Comparison of ENCODE assay signal across 10 cellular contexts in the genomic region with DNA sequence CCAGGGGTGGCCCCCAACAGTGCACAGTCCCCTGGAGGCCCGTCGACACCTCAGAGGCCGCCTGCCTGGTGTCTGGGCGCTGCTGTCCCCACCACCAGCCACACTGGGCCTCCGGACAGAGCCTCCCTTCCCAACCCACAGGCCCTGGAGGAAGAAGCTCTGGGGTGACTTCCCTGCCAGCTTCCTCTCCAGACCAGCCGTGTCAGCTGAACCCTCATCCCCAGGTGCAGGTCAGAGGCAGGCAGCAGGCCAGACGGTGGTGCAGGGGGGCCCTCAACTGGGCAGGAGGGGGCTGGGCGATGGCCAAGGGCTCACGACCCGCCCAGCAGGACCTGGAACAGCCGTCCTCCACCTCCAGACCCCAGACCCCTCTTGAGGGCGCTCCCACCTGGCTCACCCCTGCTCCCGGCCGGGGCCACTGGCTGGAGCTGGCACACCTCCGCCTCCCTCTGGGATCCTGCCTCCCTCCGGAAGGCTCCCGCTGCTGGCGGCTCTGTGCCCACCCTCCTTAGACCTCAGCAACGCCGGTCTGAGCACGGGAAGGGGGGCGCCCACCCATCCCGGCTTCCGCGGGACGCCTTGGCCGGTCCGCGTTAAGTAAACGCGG. TPM values are rescaled to one million over a fixed set of nuclear protein-coding genes. Genes with fewer than 3 reads are reported as not detected.
DNase-seq lines count a peak whose midpoint lies in the region; ATAC-seq, FAIRE-seq and TF ChIP-seq lines count a peak whose summit lies in the region.
"Had no signal": no experiment of that assay in that cellular context is flagged by ENCODE, and none has a peak within 500 bp of the region (broad histone marks: within the 10 kb centered on the region; RNA-seq: fewer than 3 reads in every experiment).

No MANE protein-coding gene starts in this region.

- H3K9me3 ChIP-seq in right atrium auricular region = no peaks in the 10 kb centered on the region
- H3K9me3 ChIP-seq in HepG2 (ENCODE audit: low read length) = no peaks in the 10 kb centered on the region
- H3K9me3 ChIP-seq: ascending aorta had no signal

- in situ Hi-C loops in HepG2 (cut with HindIII; ENCODE audit: extremely low pct_ligation_motif_present, low pct_unique_long_range_greater_than_20kb) = no loop called here

- ATAC-seq in Right ventricle myocardium superior (ENCODE audit: poor library complexity) (no peak), HepG2 (peak; percentile 10; the same call in 2 of the 3 replicates), GM19324 (IDR thresholded peaks at IDR 0.05; ENCODE audit: low FRiP score, unreplicated experiment) (no peak)
- no peak for ATAC-seq in activated T-helper 17 cell treated with anti-CD3 and anti-CD28 coated beads, Interleukin-2, amount 50 U/mL, for 72 hours (replicated peaks)

- WGBS in HepG2 (ENCODE audit: low lambda C conversion rate) = no CpG with 5 or more reads among the region's 31 CpGs

- no peaks in the 10 kb centered on the region for H4K20me1 ChIP-seq in HepG2 (ENCODE audit: insufficient read depth, low read length)

- H3K4me3 Mint-ChIP-seq in activated T-helper 17 cell treated with anti-CD3 and anti-CD28 coated beads, Interleukin-2, amount 50 U/mL, for 72 hours = peak overlapping the region; percentile 95

- no peak overlapping the region for H3K9ac ChIP-seq in HepG2 (ENCODE audit: insufficient read depth, low read depth, low read length)

- H3K27me3 ChIP-seq in right atrium auricular region (peaks cover 6 to 8% of the 10 kb centered on the region in 2 donors), HepG2 (ENCODE audit: control insufficient read depth in 1 of 2, insufficient read depth in 2 of 2, low read length in 2 of 2) (peaks cover 18 to 71% of the 10 kb centered on the region in 2 experiments; a peak in 4 of 5 replicates)

- DNase-seq in Right ventricle myocardium superior = peak; percentile 42
- DNase-seq in right atrium auricular region (ENCODE audit: low spot score) = no peak
- DNase-seq in HepG2 (ENCODE audit: low spot score) = no peak
- DNase-seq in NCI-H1436 (lab: John Stamatoyannopoulos, UW) = no peak
- DNase-seq in GM12892 (ENCODE audit: insufficient read length) = no peak
- no peak for DNase-seq in NCI-H1930 (lab: John Stamatoyannopoulos, UW)

- no peak for TF ChIP-seq RAD21 in HepG2 (CRISPR knock-in tag; IDR thresholded peaks at IDR 0.05)

- no peak overlapping the region for H3K27ac ChIP-seq in right atrium auricular region
- H3K27ac ChIP-seq in HepG2 (ENCODE audit: extremely low read length, insufficient read depth, low read length) = no peak overlapping the region
- H3K27ac ChIP-seq: ascending aorta had no signal

- H3K4me3 ChIP-seq in right atrium auricular region (peak overlapping the region in 1 of 2 donors; percentile 37), HepG2 (replicated peaks in 1 of 3; ENCODE audit: insufficient read depth in 1 of 3, low read depth in 2 of 3, low read length in 3 of 3) (no peak overlapping the region)

- POLR2A ChIA-PET in HepG2 (lab: Yijun Ruan, JAX) = no interaction called here

- H2AFZ ChIP-seq in HepG2 (ENCODE audit: low read length) = no peak overlapping the region

- no peak overlapping the region for H3K4me2 ChIP-seq in HepG2 (ENCODE audit: low read depth, low read length)

- H3K4me1 Mint-ChIP-seq in activated T-helper 17 cell treated with anti-CD3 and anti-CD28 coated beads, Interleukin-2, amount 50 U/mL, for 72 hours = peaks cover 6% of the 10 kb centered on the region

- no peak for TF ChIP-seq POLR2A in HepG2 (IDR thresholded peaks at IDR 0.05; ENCODE audit: insufficient read depth in 1 of 2, low read depth in 2 of 2, low read length in 2 of 2)
- TF ChIP-seq POLR2A in GM12892 (IDR thresholded peaks at IDR 0.05; ENCODE audit: low read depth, low read length) = no peak

- FAIRE-seq in HepG2 (lab: Jason Lieb, UNC) (no peak), GM12892 (lab: Jason Lieb, UNC) (no peak)

- TF ChIP-seq EP300 in HepG2 (IDR thresholded peaks at IDR 0.05; ENCODE audit: low read depth in 2 of 2, low read length in 2 of 2) = no peak
- TF ChIP-seq EP300 in HepG2 (CRISPR knock-in tag; IDR thresholded peaks at IDR 0.05; ENCODE audit: borderline replicate concordance) = no peak

- H3K27ac Mint-ChIP-seq in activated T-helper 17 cell treated with anti-CD3 and anti-CD28 coated beads, Interleukin-2, amount 50 U/mL, for 72 hours = peak overlapping the region; percentile 96

- BruUV-seq in HepG2 (replicated peaks; lab: Mats Ljungman, UMichigan) = no TSS peak

- intact Hi-C loops in Right ventricle myocardium superior (cut with DNase I) = no loop called here
- intact Hi-C loops in HepG2 (cut with micrococcal nuclease; ENCODE audit: unreplicated experiment) = no loop called here

- CTCF ChIA-PET in HepG2 (lab: Yijun Ruan, JAX; ENCODE audit: low intra/inter-chr PET ratio, low total read pairs) = no interaction called here

- no peaks in the 10 kb centered on the region for H3K9me3 Mint-ChIP-seq in activated T-helper 17 cell treated with anti-CD3 and anti-CD28 coated beads, Interleukin-2, amount 50 U/mL, for 72 hours

- no peaks in the 10 kb centered on the region for H3K79me2 ChIP-seq in HepG2 (ENCODE audit: insufficient read depth, low read length)

- peaks cover 0 to 32% of the 10 kb centered on the region in 2 donors for H3K4me1 ChIP-seq in right atrium auricular region
- 0 out of 2 replicates have a peak, but pooled peaks cover under 1% of the 10 kb centered on the region for H3K4me1 ChIP-seq in HepG2 (ENCODE audit: insufficient read depth, low read length)

- TF ChIP-seq CTCF in right atrium auricular region (IDR thresholded peaks at IDR 0.05) = no peak
- TF ChIP-seq CTCF in HepG2 (CRISPR knock-in tag; IDR thresholded peaks at IDR 0.05) = peak; percentile 49

- peaks cover 79% of the 10 kb centered on the region for H3K36me3 Mint-ChIP-seq in activated T-helper 17 cell treated with anti-CD3 and anti-CD28 coated beads, Interleukin-2, amount 50 U/mL, for 72 hours (ENCODE audit: low read depth)

- H3K36me3 ChIP-seq in right atrium auricular region (no peaks in the 10 kb centered on the region), HepG2 (replicated peaks in 1 of 2; ENCODE audit: control insufficient read depth in 1 of 2, insufficient read depth in 2 of 2, low read length in 2 of 2) (no peaks in the 10 kb centered on the region)
- H3K36me3 ChIP-seq: ascending aorta had no signal

- no peaks in the 10 kb centered on the region for H3K27me3 Mint-ChIP-seq in activated T-helper 17 cell treated with anti-CD3 and anti-CD28 coated beads, Interleukin-2, amount 50 U/mL, for 72 hours

RNA-seq across cellular contexts. Expression of a gene that starts 0.5 kb away (rescaled TPM):
- 0.32 TPM for total RNA-seq in Right ventricle myocardium superior
- total RNA-seq in right atrium auricular region = under 1 TPM in 1 of 2 donors, not detected in 1; 0.55 TPM
- 100 to 1,000 TPM; 105 to 796 TPM for total RNA-seq in activated T-helper 17 cell treated with anti-CD3 and anti-CD28 coated beads, Interleukin-2, amount 50 U/mL, for 72 hours
- total RNA-seq in HepG2 (2016; rRNA removed; fragmentation: Illumina TruSeq; extraction: Trizol) = not detected in 2 replicates
- not detected in 2 replicates for total RNA-seq in HepG2 (2016; cell fraction: cytosol; rRNA removed; fragmentation: Illumina TruSeq; extraction: Trizol; ENCODE audit: low read depth)
- total RNA-seq in HepG2 (2016; cell fraction: insoluble cytoplasmic fraction; rRNA removed; fragmentation: Illumina TruSeq; extraction: Trizol) = not detected in 2 replicates
- total RNA-seq in HepG2 (2016; cell fraction: membrane; rRNA removed; fragmentation: Illumina TruSeq; extraction: Trizol) = not detected in 2 replicates
- not detected in 2 replicates for total RNA-seq in HepG2 (2016; cell fraction: nucleus; rRNA removed; fragmentation: Illumina TruSeq; extraction: Trizol)
- polyA plus RNA-seq in HepG2 (2011; rRNA removed) = not detected in 2 replicates
- polyA plus RNA-seq in HepG2 (2011; cell fraction: cytosol; rRNA removed) = not detected in 2 replicates
- 0.19 TPM in 1 of 2 replicates, not detected in the other for polyA plus RNA-seq in HepG2 (2011; cell fraction: nucleus; rRNA removed)
- polyA plus RNA-seq in HepG2 (2012) = not detected in 2 replicates
- polyA plus RNA-seq in HepG2 (2016; cell fraction: cytosol; fragmentation: Illumina TruSeq; extraction: Trizol; ENCODE audit: low read depth) = not detected in 2 replicates
- polyA plus RNA-seq in HepG2 (2016; cell fraction: insoluble cytoplasmic fraction; fragmentation: Illumina TruSeq; extraction: Trizol; ENCODE audit: low read depth) = not detected in 2 replicates
- not detected in 2 replicates for polyA plus RNA-seq in HepG2 (2016; cell fraction: membrane; fragmentation: Illumina TruSeq; extraction: Trizol; ENCODE audit: low read depth)
- polyA plus RNA-seq in HepG2 (2016; cell fraction: nucleus; fragmentation: Illumina TruSeq; extraction: Trizol; ENCODE audit: insufficient read depth, low read depth) = not detected in 2 replicates
- polyA minus RNA-seq in HepG2 (2011; rRNA and poly(A)+ RNA removed; ENCODE audit: low replicate concordance) = not detected in 2 replicates
- not detected in 2 replicates for polyA minus RNA-seq in HepG2 (2011; cell fraction: cytosol; rRNA and poly(A)+ RNA removed)
- not detected in 2 replicates for polyA minus RNA-seq in HepG2 (2011; cell fraction: nucleus; rRNA and poly(A)+ RNA removed)
- 3.6 TPM for polyA plus RNA-seq in GM12892 (2012; ENCODE audit: missing spikeins)
- total RNA-seq: ascending aorta, HT1080 had no signal

RNA-seq across cellular contexts. Expression of a gene that starts 8.1 kb away (rescaled TPM):
- total RNA-seq in Right ventricle myocardium superior = 2.1 TPM
- total RNA-seq in right atrium auricular region = under 1 TPM; 0.59 to 0.79 TPM
- 1,000 to 10,000 TPM in 1 of 2 donors, 100 to 1,000 TPM in 1; 384 to 1,007 TPM for total RNA-seq in activated T-helper 17 cell treated with anti-CD3 and anti-CD28 coated beads, Interleukin-2, amount 50 U/mL, for 72 hours
- not detected in 2 replicates for total RNA-seq in HepG2 (2016; rRNA removed; fragmentation: Illumina TruSeq; extraction: Trizol)
- not detected in 2 replicates for total RNA-seq in HepG2 (2016; cell fraction: cytosol; rRNA removed; fragmentation: Illumina TruSeq; extraction: Trizol; ENCODE audit: low read depth)
- not detected in 2 replicates for total RNA-seq in HepG2 (2016; cell fraction: insoluble cytoplasmic fraction; rRNA removed; fragmentation: Illumina TruSeq; extraction: Trizol)
- total RNA-seq in HepG2 (2016; cell fraction: membrane; rRNA removed; fragmentation: Illumina TruSeq; extraction: Trizol) = not detected in 2 replicates
- not detected in 2 replicates for total RNA-seq in HepG2 (2016; cell fraction: nucleus; rRNA removed; fragmentation: Illumina TruSeq; extraction: Trizol)
- 0.21 TPM in 1 of 2 replicates, not detected in the other for polyA plus RNA-seq in HepG2 (2011; rRNA removed)
- 0.03 TPM in 1 of 2 replicates, not detected in the other for polyA plus RNA-seq in HepG2 (2011; cell fraction: cytosol; rRNA removed)
- polyA plus RNA-seq in HepG2 (2011; cell fraction: nucleus; rRNA removed) = 0.18 and 0.28 TPM in 2 replicates
- not detected in 2 replicates for polyA plus RNA-seq in HepG2 (2012)
- not detected in 2 replicates for polyA plus RNA-seq in HepG2 (2016; cell fraction: cytosol; fragmentation: Illumina TruSeq; extraction: Trizol; ENCODE audit: low read depth)
- polyA plus RNA-seq in HepG2 (2016; cell fraction: insoluble cytoplasmic fraction; fragmentation: Illumina TruSeq; extraction: Trizol; ENCODE audit: low read depth) = not detected in 2 replicates
- polyA plus RNA-seq in HepG2 (2016; cell fraction: membrane; fragmentation: Illumina TruSeq; extraction: Trizol; ENCODE audit: low read depth) = not detected in 2 replicates
- polyA plus RNA-seq in HepG2 (2016; cell fraction: nucleus; fragmentation: Illumina TruSeq; extraction: Trizol; ENCODE audit: insufficient read depth, low read depth) = not detected in 2 replicates
- not detected in 2 replicates for polyA minus RNA-seq in HepG2 (2011; rRNA and poly(A)+ RNA removed; ENCODE audit: low replicate concordance)
- polyA minus RNA-seq in HepG2 (2011; cell fraction: cytosol; rRNA and poly(A)+ RNA removed) = not detected in 2 replicates
- not detected in 2 replicates for polyA minus RNA-seq in HepG2 (2011; cell fraction: nucleus; rRNA and poly(A)+ RNA removed)
- polyA plus RNA-seq in GM12892 (2012; ENCODE audit: missing spikeins) = 2.9 TPM

RNA-seq across cellular contexts. Expression of a gene that starts 25.9 kb away (rescaled TPM):
- total RNA-seq in Right ventricle myocardium superior = 110 TPM
- 100 to 1,000 TPM; 120 to 128 TPM for total RNA-seq in right atrium auricular region
- total RNA-seq in activated T-helper 17 cell treated with anti-CD3 and anti-CD28 coated beads, Interleukin-2, amount 50 U/mL, for 72 hours = 100 to 1,000 TPM; 169 to 773 TPM
- 45.3 and 107 TPM in 2 replicates for total RNA-seq in HepG2 (2016; rRNA removed; fragmentation: Illumina TruSeq; extraction: Trizol)
- total RNA-seq in HepG2 (2016; cell fraction: cytosol; rRNA removed; fragmentation: Illumina TruSeq; extraction: Trizol; ENCODE audit: low read depth) = 39.1 and 57.0 TPM in 2 replicates
- 40.3 and 115 TPM in 2 replicates for total RNA-seq in HepG2 (2016; cell fraction: insoluble cytoplasmic fraction; rRNA removed; fragmentation: Illumina TruSeq; extraction: Trizol)
- 58.4 and 92.5 TPM in 2 replicates for total RNA-seq in HepG2 (2016; cell fraction: membrane; rRNA removed; fragmentation: Illumina TruSeq; extraction: Trizol)
- total RNA-seq in HepG2 (2016; cell fraction: nucleus; rRNA removed; fragmentation: Illumina TruSeq; extraction: Trizol) = 75.1 and 80.9 TPM in 2 replicates
- polyA plus RNA-seq in HepG2 (2011; rRNA removed) = 80.8 and 99.6 TPM in 2 replicates
- polyA plus RNA-seq in HepG2 (2011; cell fraction: cytosol; rRNA removed) = 96.4 and 116 TPM in 2 replicates
- 152 and 158 TPM in 2 replicates for polyA plus RNA-seq in HepG2 (2011; cell fraction: nucleus; rRNA removed)
- polyA plus RNA-seq in HepG2 (2012) = 87.3 and 109 TPM in 2 replicates
- 40.0 and 62.7 TPM in 2 replicates for polyA plus RNA-seq in HepG2 (2016; cell fraction: cytosol; fragmentation: Illumina TruSeq; extraction: Trizol; ENCODE audit: low read depth)
- polyA plus RNA-seq in HepG2 (2016; cell fraction: insoluble cytoplasmic fraction; fragmentation: Illumina TruSeq; extraction: Trizol; ENCODE audit: low read depth) = 61.8 and 64.5 TPM in 2 replicates
- 59.1 and 86.8 TPM in 2 replicates for polyA plus RNA-seq in HepG2 (2016; cell fraction: membrane; fragmentation: Illumina TruSeq; extraction: Trizol; ENCODE audit: low read depth)
- polyA plus RNA-seq in HepG2 (2016; cell fraction: nucleus; fragmentation: Illumina TruSeq; extraction: Trizol; ENCODE audit: insufficient read depth, low read depth) = 181 and 198 TPM in 2 replicates
- 30.8 and 94.7 TPM in 2 replicates for polyA minus RNA-seq in HepG2 (2011; rRNA and poly(A)+ RNA removed; ENCODE audit: low replicate concordance)
- polyA minus RNA-seq in HepG2 (2011; cell fraction: cytosol; rRNA and poly(A)+ RNA removed) = 43.9 and 48.3 TPM in 2 replicates
- polyA minus RNA-seq in HepG2 (2011; cell fraction: nucleus; rRNA and poly(A)+ RNA removed) = 48.9 and 53.8 TPM in 2 replicates
- 32.3 TPM for polyA plus RNA-seq in GM12892 (2012; ENCODE audit: missing spikeins)

RNA-seq across cellular contexts. Expression of a gene that starts 26.2 kb away (rescaled TPM):
- total RNA-seq in Right ventricle myocardium superior = 8.6 TPM
- 10 to 100 TPM; 16.1 to 19.7 TPM for total RNA-seq in right atrium auricular region
- total RNA-seq in activated T-helper 17 cell treated with anti-CD3 and anti-CD28 coated beads, Interleukin-2, amount 50 U/mL, for 72 hours = 10 to 100 TPM; 10.9 to 16.7 TPM
- 9.2 and 14.2 TPM in 2 replicates for total RNA-seq in HepG2 (2016; rRNA removed; fragmentation: Illumina TruSeq; extraction: Trizol)
- total RNA-seq in HepG2 (2016; cell fraction: cytosol; rRNA removed; fragmentation: Illumina TruSeq; extraction: Trizol; ENCODE audit: low read depth) = 6.4 and 7.6 TPM in 2 replicates
- total RNA-seq in HepG2 (2016; cell fraction: insoluble cytoplasmic fraction; rRNA removed; fragmentation: Illumina TruSeq; extraction: Trizol) = 8.3 and 13.0 TPM in 2 replicates
- total RNA-seq in HepG2 (2016; cell fraction: membrane; rRNA removed; fragmentation: Illumina TruSeq; extraction: Trizol) = 13.3 and 15.5 TPM in 2 replicates
- 9.0 and 10.2 TPM in 2 replicates for total RNA-seq in HepG2 (2016; cell fraction: nucleus; rRNA removed; fragmentation: Illumina TruSeq; extraction: Trizol)
- 3.9 and 5.8 TPM in 2 replicates for polyA plus RNA-seq in HepG2 (2011; rRNA removed)
- 6.9 and 8.0 TPM in 2 replicates for polyA plus RNA-seq in HepG2 (2011; cell fraction: cytosol; rRNA removed)
- polyA plus RNA-seq in HepG2 (2011; cell fraction: nucleus; rRNA removed) = 5.4 and 5.5 TPM in 2 replicates
- polyA plus RNA-seq in HepG2 (2012) = 8.3 and 10.4 TPM in 2 replicates
- polyA plus RNA-seq in HepG2 (2016; cell fraction: cytosol; fragmentation: Illumina TruSeq; extraction: Trizol; ENCODE audit: low read depth) = 7.6 and 8.3 TPM in 2 replicates
- 9.7 and 10.2 TPM in 2 replicates for polyA plus RNA-seq in HepG2 (2016; cell fraction: insoluble cytoplasmic fraction; fragmentation: Illumina TruSeq; extraction: Trizol; ENCODE audit: low read depth)
- 12.7 and 13.5 TPM in 2 replicates for polyA plus RNA-seq in HepG2 (2016; cell fraction: membrane; fragmentation: Illumina TruSeq; extraction: Trizol; ENCODE audit: low read depth)
- polyA plus RNA-seq in HepG2 (2016; cell fraction: nucleus; fragmentation: Illumina TruSeq; extraction: Trizol; ENCODE audit: insufficient read depth, low read depth) = 13.7 and 17.1 TPM in 2 replicates
- polyA minus RNA-seq in HepG2 (2011; rRNA and poly(A)+ RNA removed; ENCODE audit: low replicate concordance) = 7.2 and 12.5 TPM in 2 replicates
- polyA minus RNA-seq in HepG2 (2011; cell fraction: cytosol; rRNA and poly(A)+ RNA removed) = 3.8 and 5.0 TPM in 2 replicates
- polyA minus RNA-seq in HepG2 (2011; cell fraction: nucleus; rRNA and poly(A)+ RNA removed) = 7.8 and 8.1 TPM in 2 replicates
- polyA plus RNA-seq in GM12892 (2012; ENCODE audit: missing spikeins) = 3.6 TPM

RNA-seq across cellular contexts. Expression of a gene that starts 32.2 kb away (rescaled TPM):
- total RNA-seq in Right ventricle myocardium superior = 0.22 TPM
- total RNA-seq in right atrium auricular region = not detected
- under 1 TPM in 1 of 2 donors, not detected in 1; 0.11 TPM for total RNA-seq in activated T-helper 17 cell treated with anti-CD3 and anti-CD28 coated beads, Interleukin-2, amount 50 U/mL, for 72 hours
- total RNA-seq in HepG2 (2016; rRNA removed; fragmentation: Illumina TruSeq; extraction: Trizol) = not detected in 2 replicates
- not detected in 2 replicates for total RNA-seq in HepG2 (2016; cell fraction: cytosol; rRNA removed; fragmentation: Illumina TruSeq; extraction: Trizol; ENCODE audit: low read depth)
- total RNA-seq in HepG2 (2016; cell fraction: insoluble cytoplasmic fraction; rRNA removed; fragmentation: Illumina TruSeq; extraction: Trizol) = not detected in 2 replicates
- not detected in 2 replicates for total RNA-seq in HepG2 (2016; cell fraction: membrane; rRNA removed; fragmentation: Illumina TruSeq; extraction: Trizol)
- not detected in 2 replicates for total RNA-seq in HepG2 (2016; cell fraction: nucleus; rRNA removed; fragmentation: Illumina TruSeq; extraction: Trizol)
- polyA plus RNA-seq in HepG2 (2011; rRNA removed) = not detected in 2 replicates
- polyA plus RNA-seq in HepG2 (2011; cell fraction: cytosol; rRNA removed) = 0.06 and 0.08 TPM in 2 replicates
- polyA plus RNA-seq in HepG2 (2011; cell fraction: nucleus; rRNA removed) = 0.24 and 0.48 TPM in 2 replicates
- 0.07 TPM in 1 of 2 replicates, not detected in the other for polyA plus RNA-seq in HepG2 (2012)
- not detected in 2 replicates for polyA plus RNA-seq in HepG2 (2016; cell fraction: cytosol; fragmentation: Illumina TruSeq; extraction: Trizol; ENCODE audit: low read depth)
- not detected in 2 replicates for polyA plus RNA-seq in HepG2 (2016; cell fraction: insoluble cytoplasmic fraction; fragmentation: Illumina TruSeq; extraction: Trizol; ENCODE audit: low read depth)
- polyA plus RNA-seq in HepG2 (2016; cell fraction: membrane; fragmentation: Illumina TruSeq; extraction: Trizol; ENCODE audit: low read depth) = not detected in 2 replicates
- polyA plus RNA-seq in HepG2 (2016; cell fraction: nucleus; fragmentation: Illumina TruSeq; extraction: Trizol; ENCODE audit: insufficient read depth, low read depth) = not detected in 2 replicates
- polyA minus RNA-seq in HepG2 (2011; rRNA and poly(A)+ RNA removed; ENCODE audit: low replicate concordance) = 0.18 TPM in 1 of 2 replicates, not detected in the other
- polyA minus RNA-seq in HepG2 (2011; cell fraction: cytosol; rRNA and poly(A)+ RNA removed) = not detected in 2 replicates
- polyA minus RNA-seq in HepG2 (2011; cell fraction: nucleus; rRNA and poly(A)+ RNA removed) = not detected in 2 replicates
- polyA plus RNA-seq in GM12892 (2012; ENCODE audit: missing spikeins) = not detected
- total RNA-seq: ascending aorta, HT1080 had no signal

Comparison
In these comparisons a context has a peak if more than half of its experiments do, and no peak if none do; other contexts are left out.
1. RNA of a gene that starts 0.5 kb away (total RNA-seq): 105 to 796 TPM in activated T-helper 17 cell treated with anti-CD3 and anti-CD28 coated beads, Interleukin-2, amount 50 U/mL, for 72 hours; 0.55 TPM in right atrium auricular region, 0.32 TPM in Right ventricle myocardium superior (single experiment) and not detected in HepG2; every median in the first group is over 10 times any median in the second.
2. RNA of a gene that starts 8.1 kb away (total RNA-seq): 384 to 1,007 TPM in activated T-helper 17 cell treated with anti-CD3 and anti-CD28 coated beads, Interleukin-2, amount 50 U/mL, for 72 hours; 2.1 TPM in Right ventricle myocardium superior (single experiment), 0.59 to 0.79 TPM in right atrium auricular region and not detected in HepG2; every median in the first group is over 100 times any median in the second.